In genomic region chr13:112328936-112329335, GRCh38 we compare ENCODE assay signal across 29 cellular contexts. TPM values are rescaled to one million over a fixed set of nuclear protein-coding genes. Genes with fewer than 3 reads are reported as not detected.
A peak's percentile ranks its signal among the peaks of the same experiment; 100 is the strongest.
DNase-seq lines count a peak whose midpoint lies in the region; ATAC-seq, FAIRE-seq and TF ChIP-seq lines count a peak whose summit lies in the region.
"Had no signal": no experiment of that assay in that cellular context is flagged by ENCODE, and none has a peak within 500 bp of the region (broad histone marks: within the 10 kb centered on the region; RNA-seq: fewer than 3 reads in every experiment).

No MANE protein-coding gene starts in this region.

- intact Hi-C loops in kidney (cut with DNase I) (no loop called here), colonic mucosa (cut with DNase I) (no loop called here)

- H3K4me3 ChIP-seq in H7 (ENCODE audit: insufficient read depth, low read depth, low read length): no peak overlapping the region
- no peak overlapping the region for H3K4me3 ChIP-seq in kidney (ENCODE audit: low read length in 2 of 2)
- no peak overlapping the region for H3K4me3 ChIP-seq in subcutaneous abdominal adipose tissue (ENCODE audit: low read depth in 1 of 5, low read length in 5 of 5)
- no peak overlapping the region for H3K4me3 ChIP-seq in colonic mucosa
- H3K4me3 ChIP-seq: A549, BLaER1, GM12878 had no signal

- H3K9me3 ChIP-seq in kidney (ENCODE audit: control insufficient read depth in 1 of 2, low read length in 2 of 2) (no peaks in the 10 kb centered on the region), subcutaneous abdominal adipose tissue (ENCODE audit: control insufficient read depth in 5 of 5, low read length in 5 of 5) (no peaks in the 10 kb centered on the region), colonic mucosa (no peaks in the 10 kb centered on the region)
- H3K9me3 ChIP-seq: A549, BE2C, BLaER1 had no signal

- no peaks in the 10 kb centered on the region for H3K36me3 Mint-ChIP-seq in neural crest cell (ENCODE audit: low read depth)
- H3K36me3 Mint-ChIP-seq: CD14-positive monocyte; CD4-positive, alpha-beta memory T cell; CD4-positive, CD25-positive, alpha-beta regulatory T cell had no signal

- peak; percentile 26 for DNase-seq in H7
- peak; percentile 28 for DNase-seq in kidney
- no peak for DNase-seq in neural crest cell (ENCODE audit: low read depth, low spot score)
- no peak for DNase-seq in colonic mucosa
- DNase-seq in stimulated activated CD4-positive, alpha-beta T cell treated with anti-CD3 and anti-CD28 coated beads, Interleukin-2, amount 100 ng/mL, for 24 hours: no peak
- DNase-seq in NCI-H146 treated with DMSO at 0.1 percent for 48 hours (lab: John Stamatoyannopoulos, UW; ENCODE audit: unreplicated experiment): no peak
- DNase-seq: BE2C; C1 segment of cervical spinal cord; CD4-positive, alpha-beta memory T cell; CD4-positive, CD25-positive, alpha-beta regulatory T cell; CD8-positive, alpha-beta memory T cell; COR-L47; DMS 273 treated with DMSO at 0.1 percent for 48 hours; DMS153; DMS53; DMS79; DND-41; EL; GDM1 had no signal

- no peak for ATAC-seq in HG02678 (IDR thresholded peaks at IDR 0.05; ENCODE audit: unreplicated experiment)
- ATAC-seq: A549, GM12878 had no signal

- H3K4me1 ChIP-seq in kidney (ENCODE audit: control insufficient read depth in 1 of 2, insufficient read depth in 1 of 2, low read depth in 1 of 2, low read length in 2 of 2) (no peaks in the 10 kb centered on the region), subcutaneous abdominal adipose tissue (ENCODE audit: control insufficient read depth in 5 of 5, insufficient read depth in 5 of 5, low read length in 5 of 5) (peaks cover 2 to 61% (median 20%) of the 10 kb centered on the region in 5 donors), colonic mucosa (no peaks in the 10 kb centered on the region)
- H3K4me1 ChIP-seq: A549, BE2C had no signal

- no peaks in the 10 kb centered on the region for H3K9me3 Mint-ChIP-seq in neural crest cell

- H3K36me3 ChIP-seq in H7 (replicated peaks; ENCODE audit: control insufficient read depth, insufficient read depth, low read length): no peaks in the 10 kb centered on the region
- no peaks in the 10 kb centered on the region for H3K36me3 ChIP-seq in kidney (ENCODE audit: control insufficient read depth in 1 of 2, insufficient read depth in 2 of 2, low read length in 2 of 2)
- no peaks in the 10 kb centered on the region for H3K36me3 ChIP-seq in subcutaneous abdominal adipose tissue (ENCODE audit: control insufficient read depth in 5 of 5, insufficient read depth in 5 of 5, low read length in 5 of 5)
- H3K36me3 ChIP-seq in colonic mucosa: no peaks in the 10 kb centered on the region
- H3K36me3 ChIP-seq: BE2C, BLaER1 had no signal

- FAIRE-seq in kidney (lab: Jason Lieb, UNC): no peak
- FAIRE-seq: A549, GM12878 had no signal

- H3K27me3 ChIP-seq in H7 (ENCODE audit: control insufficient read depth, insufficient read depth, low read length) (no peaks in the 10 kb centered on the region), subcutaneous abdominal adipose tissue (ENCODE audit: control insufficient read depth in 5 of 5, insufficient read depth in 4 of 5, low read length in 5 of 5) (peaks cover 7 to 28% (median 14%) of the 10 kb centered on the region in 5 donors), colonic mucosa (peaks cover 26% of the 10 kb centered on the region)

- H3K27ac ChIP-seq in kidney (ENCODE audit: low read depth in 2 of 2, low read length in 2 of 2) (no peak overlapping the region), subcutaneous abdominal adipose tissue (ENCODE audit: low read depth, low read length) (peak overlapping the region; percentile 72), colonic mucosa (no peak overlapping the region)
- H3K27ac ChIP-seq: 22Rv1, A549, BLaER1 had no signal

- peak overlapping the region; percentile 67 for H3K27ac Mint-ChIP-seq in neural crest cell (ENCODE audit: unreplicated experiment)
- H3K27ac Mint-ChIP-seq: CD14-positive monocyte; CD4-positive, alpha-beta memory T cell; CD8-positive, alpha-beta memory T cell had no signal

- H3K9ac ChIP-seq in kidney (ENCODE audit: low read length in 2 of 2) (no peak overlapping the region), subcutaneous abdominal adipose tissue (ENCODE audit: low read length in 5 of 5) (no peak overlapping the region), colonic mucosa (ENCODE audit: low read depth in 2 of 2, low read length in 2 of 2) (no peak overlapping the region)
- H3K9ac ChIP-seq: BLaER1 had no signal

- TF ChIP-seq CTCF in kidney (IDR thresholded peaks at IDR 0.05; ENCODE audit: borderline replicate concordance, extremely low read depth, insufficient read depth) (no peak), neural crest cell (conservative IDR thresholded peaks at IDR 0.05) (no peak), colonic mucosa (IDR thresholded peaks at IDR 0.05) (no peak)

- H3K4me1 Mint-ChIP-seq in neural crest cell: peaks cover 11% of the 10 kb centered on the region
- H3K4me1 Mint-ChIP-seq: CD14-positive monocyte; CD4-positive, CD25-positive, alpha-beta regulatory T cell; CD8-positive, alpha-beta memory T cell had no signal

- H3K27me3 Mint-ChIP-seq in neural crest cell (ENCODE audit: low read depth): peaks cover 2% of the 10 kb centered on the region

- H3K4me3 Mint-ChIP-seq in neural crest cell: no peak overlapping the region
- H3K4me3 Mint-ChIP-seq: CD4-positive, alpha-beta memory T cell; CD4-positive, CD25-positive, alpha-beta regulatory T cell; CD8-positive, alpha-beta memory T cell had no signal

RNA-seq across cellular contexts. Expression of gene SPACA7, which starts 47.2 kb away (rescaled TPM):
- not detected in 2 replicates for total RNA-seq in H7 (2014; rRNA removed; shearing (Covaris generic))
- total RNA-seq in kidney (not detected), neural crest cell (not detected in 2 replicates), colonic mucosa (not detected)
- polyA plus RNA-seq in kidney (ENCODE audit: insufficient read depth, low read depth, low replicate concordance): not detected
- total RNA-seq: A172; CD4-positive, alpha-beta memory T cell; CD4-positive, CD25-positive, alpha-beta regulatory T cell; CD8-positive, alpha-beta memory T cell; Daoy; G401; GM12878 had no signal
- polyA plus RNA-seq: A549; CD14-positive monocyte; CD4-positive, alpha-beta memory T cell; CD4-positive, CD25-positive, alpha-beta regulatory T cell; CD8-positive, alpha-beta memory T cell; GM12878 had no signal

Comparison
In these comparisons a context has a peak if more than half of its experiments do, and no peak if none do; other contexts are left out.
1. DNase-seq: peak in H7 (single experiment) and kidney (single experiment); none in neural crest cell (single experiment), colonic mucosa (single experiment), stimulated activated CD4-positive, alpha-beta T cell treated with anti-CD3 and anti-CD28 coated beads, Interleukin-2, amount 100 ng/mL, for 24 hours (0 of 2) and NCI-H146 treated with DMSO at 0.1 percent for 48 hours (single experiment).